Comparison of ENCODE assay signal across 8 cellular contexts in the genomic region with DNA sequence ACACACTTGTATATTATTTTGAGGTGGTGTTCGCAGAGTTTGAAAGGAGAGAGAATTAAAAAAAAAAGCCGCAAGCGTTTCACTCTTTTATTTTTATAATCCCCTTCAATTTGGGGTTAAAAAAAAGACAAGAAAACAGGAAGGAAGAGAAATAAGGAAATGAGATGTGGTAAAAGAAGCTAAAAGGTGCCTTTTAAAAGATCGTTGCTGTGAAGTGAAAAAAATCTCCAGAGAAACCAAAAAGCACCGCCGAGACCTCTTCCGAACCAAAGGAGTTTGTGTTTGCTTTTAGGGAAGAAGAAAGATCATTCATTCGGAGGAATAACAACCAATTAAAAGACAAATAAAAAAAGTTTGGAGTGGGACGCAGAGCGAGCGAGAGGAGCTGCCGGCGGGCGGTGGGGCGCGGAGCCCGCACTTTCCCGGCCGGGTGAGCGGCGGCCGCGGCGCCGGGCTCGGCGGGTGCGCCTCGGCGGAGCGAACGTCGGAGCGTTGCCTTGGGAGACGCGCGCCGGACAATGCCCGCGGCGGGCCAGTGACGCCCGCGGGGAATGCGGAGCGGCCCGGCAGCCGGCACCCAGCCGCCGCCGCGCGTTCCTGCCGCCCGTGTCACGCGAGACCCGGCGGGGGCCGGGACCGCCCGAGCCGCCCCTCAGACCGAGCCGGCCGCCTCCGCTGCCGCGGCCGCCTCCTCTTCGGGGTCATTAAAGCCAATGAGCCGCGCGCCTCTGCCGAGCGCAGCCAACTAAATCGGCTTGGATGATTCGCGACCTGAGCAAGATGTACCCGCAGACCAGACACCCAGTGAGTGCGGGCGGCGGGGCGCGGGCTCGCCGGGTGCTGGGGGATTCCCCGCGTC. TPM values are rescaled to one million over a fixed set of nuclear protein-coding genes. Genes with fewer than 3 reads are reported as not detected.
DNase-seq lines count a peak whose midpoint lies in the region; ATAC-seq, FAIRE-seq and TF ChIP-seq lines count a peak whose summit lies in the region.

No MANE protein-coding gene starts in this region.

- intact Hi-C loops in CD4-positive, alpha-beta T cell (cut with DNase I, micrococcal nuclease) = loop anchor here (5.0 to 10.0 kb wide), 5 partner anchors 35 to 167 kb away; no protein-coding TSS in a partner anchor

- no peak for ATAC-seq in CD4-positive, alpha-beta T cell (ENCODE audit: poor library complexity)
- peak; percentile 3 for ATAC-seq in GM23338
- no peak for ATAC-seq in HG03342 (IDR thresholded peaks at IDR 0.05; ENCODE audit: unreplicated experiment)

- H4K20me1 ChIP-seq in GM23338 (replicated peaks; ENCODE audit: insufficient read depth) = peaks cover 4% of the 10 kb centered on the region; the same call in 1 of the 2 replicates

- no peaks in the 10 kb centered on the region for H3K9me3 ChIP-seq in CD4-positive, alpha-beta T cell (ENCODE audit: control insufficient read depth, low read length)
- H3K9me3 ChIP-seq in skeletal muscle satellite cell (replicated peaks; ENCODE audit: low read length) = no peaks in the 10 kb centered on the region

- peaks cover 4% of the 10 kb centered on the region for H3K27me3 Mint-ChIP-seq in CD4-positive, alpha-beta T cell
- peaks cover 10% of the 10 kb centered on the region for H3K27me3 Mint-ChIP-seq in GM23338 (ENCODE audit: insufficient read depth, low read depth, poor library complexity)
- H3K27me3 Mint-ChIP-seq in brain = peaks cover 57% of the 10 kb centered on the region

- peaks cover 17% of the 10 kb centered on the region for H3K4me1 ChIP-seq in GM23338 (ENCODE audit: insufficient read depth)
- H3K4me1 ChIP-seq in skeletal muscle satellite cell (ENCODE audit: control insufficient read depth, insufficient read depth, low read length) = peaks cover 22% of the 10 kb centered on the region

- H3F3A ChIP-seq in GM23338 (replicated peaks; ENCODE audit: low read depth) = 0 out of 2 replicates have a peak, but pooled peaks cover 5% of the 10 kb centered on the region

- no peaks in the 10 kb centered on the region for H3K27me3 ChIP-seq in CD4-positive, alpha-beta T cell (ENCODE audit: control insufficient read depth, insufficient read depth, low read length)
- H3K27me3 ChIP-seq in GM23338 (ENCODE audit: insufficient read depth) (no peaks in the 10 kb centered on the region), skeletal muscle satellite cell (ENCODE audit: control insufficient read depth, insufficient read depth, low read length) (no peaks in the 10 kb centered on the region)

- no peak for FAIRE-seq in GM19239 (lab: Jason Lieb, UNC)

- H2AFZ ChIP-seq in GM23338 = no peak overlapping the region

- H3K9ac ChIP-seq in skeletal muscle satellite cell (ENCODE audit: low read depth, low read length) = peak overlapping the region; percentile 98

- CTCF ChIA-PET in CD4-positive, alpha-beta T cell (lab: Charles Lee) = interaction anchor here (1.8 kb wide), 1 partner anchor 11 kb away, joined by 12 read pairs; no protein-coding TSS in a partner anchor

- peak overlapping the region; percentile 74 for H3K4me3 ChIP-seq in GM23338
- H3K4me3 ChIP-seq in skeletal muscle satellite cell (ENCODE audit: low read length) = peak overlapping the region; percentile 93

- no peaks in the 10 kb centered on the region for H3K9me3 Mint-ChIP-seq in CD4-positive, alpha-beta T cell
- H3K9me3 Mint-ChIP-seq in GM23338 (peaks cover 4% of the 10 kb centered on the region; the same call in 1 of the 3 replicates), brain (peaks cover 1 to 14% (median 4%) of the 10 kb centered on the region in 5 experiments)

- no peaks in the 10 kb centered on the region for H3K9me2 ChIP-seq in GM23338 (ENCODE audit: insufficient read depth)

- H3K4me1 Mint-ChIP-seq in CD4-positive, alpha-beta T cell (ENCODE audit: low read depth) = peaks cover 41% of the 10 kb centered on the region
- H3K4me1 Mint-ChIP-seq in GM23338 (peaks cover 21% of the 10 kb centered on the region), brain (peaks cover 34% of the 10 kb centered on the region)

- POLR2A ChIA-PET in CD4-positive, alpha-beta T cell (lab: Charles Lee) = interaction anchor here (0.6 to 2.2 kb wide), 52 partner anchors 8 to 1541 kb away, joined by 3 to 132 read pairs (median 4); a partner anchor contains a TSS

- H3K4me3 Mint-ChIP-seq in CD4-positive, alpha-beta T cell = peak overlapping the region; percentile 86
- H3K4me3 Mint-ChIP-seq in GM23338 (peak overlapping the region; percentile 88; the same call in 1 of the 3 replicates), brain (peak overlapping the region; percentile 66 to 91 (median 75))

- TF ChIP-seq CTCF in CD4-positive, alpha-beta T cell (IDR thresholded peaks at IDR 0.05) = no peak
- TF ChIP-seq CTCF in GM23338 (conservative IDR thresholded peaks at IDR 0.05; ENCODE audit: low read depth in 2 of 2) (no peak), brain (conservative IDR thresholded peaks at IDR 0.05) (no peak)

- H3K36me3 ChIP-seq in GM23338 (ENCODE audit: insufficient read depth) = no peaks in the 10 kb centered on the region; the same call in 1 of the 2 replicates
- no peaks in the 10 kb centered on the region for H3K36me3 ChIP-seq in skeletal muscle satellite cell (ENCODE audit: insufficient read depth, low read length)

- peaks cover 19% of the 10 kb centered on the region for H3K36me3 Mint-ChIP-seq in CD4-positive, alpha-beta T cell (ENCODE audit: low read depth)
- H3K36me3 Mint-ChIP-seq in GM23338 (ENCODE audit: low read depth) = peaks cover 14% of the 10 kb centered on the region
- peaks cover 12% of the 10 kb centered on the region for H3K36me3 Mint-ChIP-seq in brain

- H3K79me2 ChIP-seq in GM23338 (replicated peaks; ENCODE audit: insufficient read depth) = peaks cover 41% of the 10 kb centered on the region

- DNase-seq in CD4-positive, alpha-beta T cell = peak in 7 of 10 experiments; percentile 6 to 42 (median 15)
- DNase-seq in GM23338 (ENCODE audit: low spot score) (peak; percentile 63), SIG-M5 treated with dmso at 0.1 percent for 504 hours (lab: John Stamatoyannopoulos, UW; ENCODE audit: unreplicated experiment) (peak; percentile 82), iPS-NIHi7 (ENCODE audit: extremely low spot score) (peak; percentile 27), GM19239 (ENCODE audit: insufficient read length, low spot score) (no peak)

- peak overlapping the region; percentile 92 for H3K27ac Mint-ChIP-seq in CD4-positive, alpha-beta T cell
- no peak overlapping the region for H3K27ac Mint-ChIP-seq in GM23338
- peak overlapping the region in 1 of 5 experiments; percentile 58 for H3K27ac Mint-ChIP-seq in brain

- peak overlapping the region; percentile 85 for H3K27ac ChIP-seq in CD4-positive, alpha-beta T cell (ENCODE audit: low read depth, low read length)
- peak overlapping the region; percentile 83 for H3K27ac ChIP-seq in GM23338 (ENCODE audit: low read depth)

- H3K4me2 ChIP-seq in GM23338 = peak overlapping the region; percentile 94
- peak overlapping the region; percentile 92 for H3K4me2 ChIP-seq in skeletal muscle satellite cell (ENCODE audit: low read length)

RNA-seq across cellular contexts. Expression of a gene that starts 0.5 kb away (rescaled TPM):
- 100 to 1,000 TPM; 125 to 136 TPM for total RNA-seq in CD4-positive, alpha-beta T cell
- total RNA-seq in GM23338 (2014; rRNA removed; shearing (Covaris generic)) = 43.9 and 45.8 TPM in 2 replicates
- 69.5 and 72.9 TPM in 2 replicates for polyA plus RNA-seq in GM23338 (2016; fragmentation: Nextera tagmentation; extraction: Ambion mirVana)
- 24.9 TPM for polyA plus RNA-seq in brain (ENCODE audit: insufficient read depth, low read depth, low replicate concordance)
- total RNA-seq in skeletal muscle satellite cell (2012; rRNA removed) = 5.6 and 12.9 TPM in 2 replicates
